In genomic region chr16:57998992-57999365, GRCh38 we compare ENCODE assay signal across 11 cellular contexts. TPM values are rescaled to one million over a fixed set of nuclear protein-coding genes. Genes with fewer than 3 reads are reported as not detected.
DNase-seq lines count a peak whose midpoint lies in the region; ATAC-seq and TF ChIP-seq lines count a peak whose summit lies in the region.
"Had no signal": no experiment of that assay in that cellular context is flagged by ENCODE, and none has a peak within 500 bp of the region (broad histone marks: within the 10 kb centered on the region; RNA-seq: fewer than 3 reads in every experiment).

No MANE protein-coding gene starts in this region.

- no peak for ATAC-seq in psoas muscle
- no peak for ATAC-seq in HG02798 (IDR thresholded peaks at IDR 0.05; ENCODE audit: poor library complexity, unreplicated experiment)
- ATAC-seq in gastrocnemius medialis: no peak
- no peak for ATAC-seq in GM18867 (IDR thresholded peaks at IDR 0.05; ENCODE audit: unreplicated experiment)

- H3K27ac ChIP-seq in SK-N-MC (no peak overlapping the region), psoas muscle (peak overlapping the region; percentile 91), gastrocnemius medialis (peak overlapping the region in 2 of 4 donors; percentile 97 to 98)
- H3K27ac ChIP-seq: WERI-Rb-1 had no signal

- peaks cover 7% of the 10 kb centered on the region for H3K4me1 ChIP-seq in psoas muscle
- peaks cover 13 to 21% of the 10 kb centered on the region in 2 donors for H3K4me1 ChIP-seq in gastrocnemius medialis

- TF ChIP-seq CTCF in epithelial cell of proximal tubule (conservative IDR thresholded peaks at IDR 0.05; ENCODE audit: low read depth, low read length) (no peak), psoas muscle (IDR thresholded peaks at IDR 0.05) (no peak), gastrocnemius medialis (IDR thresholded peaks at IDR 0.05 in 4 of 5, conservative IDR thresholded peaks at IDR 0.05 in 1 of 5) (no peak)

- intact Hi-C loops in psoas muscle (cut with DNase I) (loop anchor here in 1 of 2 donors (2.0 kb wide), 1 partner anchor 98 kb away; no protein-coding TSS in a partner anchor), gastrocnemius medialis (cut with DNase I; ENCODE audit: low total_unique reads) (no loop called here)

- no peaks in the 10 kb centered on the region for H3K27me3 ChIP-seq in H7 (ENCODE audit: control insufficient read depth, insufficient read depth, low read length)
- H3K27me3 ChIP-seq in psoas muscle (ENCODE audit: insufficient read depth in 3 of 3, low read length in 2 of 3): no peaks in the 10 kb centered on the region
- no peaks in the 10 kb centered on the region for H3K27me3 ChIP-seq in gastrocnemius medialis
- H3K27me3 ChIP-seq: ovary had no signal

- H3K36me3 ChIP-seq in H7 (replicated peaks; ENCODE audit: control insufficient read depth, insufficient read depth, low read length) (peaks cover 1% of the 10 kb centered on the region), SK-N-MC (ENCODE audit: insufficient read depth, low read length) (no peaks in the 10 kb centered on the region), psoas muscle (ENCODE audit: insufficient read depth in 1 of 2, low read depth in 1 of 2) (peaks cover 0 to 49% of the 10 kb centered on the region in 2 donors), gastrocnemius medialis (peaks cover 0 to 51% of the 10 kb centered on the region in 2 donors)
- H3K36me3 ChIP-seq: ovary had no signal

- peak; percentile 33 for DNase-seq in H7
- no peak for DNase-seq in SK-N-MC (ENCODE audit: low read depth, low spot score)
- no peak for DNase-seq in epithelial cell of proximal tubule (ENCODE audit: low read depth)
- DNase-seq in psoas muscle: no peak
- no peak for DNase-seq in NCI-H1436 treated with DMSO at 0.1 percent for 48 hours (lab: John Stamatoyannopoulos, UW)
- no peak for DNase-seq in gastrocnemius medialis
- DNase-seq: NCI-H2081 had no signal

- no peak overlapping the region for H3K4me3 ChIP-seq in H7 (ENCODE audit: insufficient read depth, low read depth, low read length)
- H3K4me3 ChIP-seq in SK-N-MC: peak overlapping the region; percentile 82; the same call in 1 of the 2 replicates
- peak overlapping the region; percentile 72 for H3K4me3 ChIP-seq in epithelial cell of proximal tubule (ENCODE audit: low read depth, low read length)
- peak overlapping the region; percentile 90 for H3K4me3 ChIP-seq in psoas muscle
- peak overlapping the region in 2 of 4 donors; percentile 77 to 80 for H3K4me3 ChIP-seq in gastrocnemius medialis

- H3K9ac ChIP-seq in SK-N-MC (ENCODE audit: insufficient read length): no peak overlapping the region

- WGBS in psoas muscle, 3 donors: 69 to 85% (median 85%) methylated on average over 3 of the region's 3 CpGs

- H3K9me3 ChIP-seq in SK-N-MC (ENCODE audit: low read depth, low read length) (no peaks in the 10 kb centered on the region), psoas muscle (no peaks in the 10 kb centered on the region), gastrocnemius medialis (no peaks in the 10 kb centered on the region)
- H3K9me3 ChIP-seq: ovary had no signal

- no peak for TF ChIP-seq POLR2A in gastrocnemius medialis (IDR thresholded peaks at IDR 0.05)

- in situ Hi-C loops in gastrocnemius medialis (cut with MboI; ENCODE audit: low sequenced_read_pairs in 4 of 4): no loop called here

RNA-seq across cellular contexts. Expression of gene ZNF319, which starts 1.5 kb away (rescaled TPM):
- total RNA-seq in H7 (2014; rRNA removed; shearing (Covaris generic)): 3.1 and 3.4 TPM in 2 replicates
- total RNA-seq in epithelial cell of proximal tubule (3.0 and 9.1 TPM in 2 replicates), psoas muscle (1 to 10 TPM; 5.3 to 8.8 (median 7.9) TPM), gastrocnemius medialis (1 to 10 TPM; 4.4 to 7.5 (median 6.7) TPM)
- polyA plus RNA-seq in psoas muscle: 1 to 10 TPM; 2.0 to 6.6 (median 3.4) TPM

RNA-seq across cellular contexts. Expression of gene USB1, which starts 2.2 kb away (rescaled TPM):
- 20.0 and 23.9 TPM in 2 replicates for total RNA-seq in H7 (2014; rRNA removed; shearing (Covaris generic))
- total RNA-seq in epithelial cell of proximal tubule: 25.4 and 31.2 TPM in 2 replicates
- 10 to 100 TPM; 10.1 to 26.0 (median 17.8) TPM for total RNA-seq in psoas muscle
- polyA plus RNA-seq in psoas muscle: 10 to 100 TPM; 17.0 to 30.7 (median 28.3) TPM
- total RNA-seq in gastrocnemius medialis: 10 to 100 TPM in 2 of 4 donors, 1 to 10 TPM in 2; 5.7 to 31.2 (median 15.9) TPM

RNA-seq across cellular contexts. Expression of gene MMP15, which starts 26.6 kb away (rescaled TPM):
- 58.2 and 60.7 TPM in 2 replicates for total RNA-seq in H7 (2014; rRNA removed; shearing (Covaris generic))
- total RNA-seq in epithelial cell of proximal tubule: 24.7 and 36.0 TPM in 2 replicates
- total RNA-seq in psoas muscle: 1 to 10 TPM; 2.5 to 6.5 (median 4.4) TPM
- polyA plus RNA-seq in psoas muscle: 1 to 10 TPM; 4.2 to 6.4 (median 5.9) TPM
- 1 to 10 TPM; 2.9 to 8.1 (median 4.9) TPM for total RNA-seq in gastrocnemius medialis

RNA-seq across cellular contexts. Expression of gene CNGB1, which starts 28.1 kb away (rescaled TPM):
- not detected in 2 replicates for total RNA-seq in H7 (2014; rRNA removed; shearing (Covaris generic))
- total RNA-seq in epithelial cell of proximal tubule (under 0.01 and 1.4 TPM in 2 replicates), psoas muscle (not detected), gastrocnemius medialis (not detected)
- polyA plus RNA-seq in psoas muscle: not detected
- polyA plus RNA-seq: ovary had no signal
